In the genomic region with DNA sequence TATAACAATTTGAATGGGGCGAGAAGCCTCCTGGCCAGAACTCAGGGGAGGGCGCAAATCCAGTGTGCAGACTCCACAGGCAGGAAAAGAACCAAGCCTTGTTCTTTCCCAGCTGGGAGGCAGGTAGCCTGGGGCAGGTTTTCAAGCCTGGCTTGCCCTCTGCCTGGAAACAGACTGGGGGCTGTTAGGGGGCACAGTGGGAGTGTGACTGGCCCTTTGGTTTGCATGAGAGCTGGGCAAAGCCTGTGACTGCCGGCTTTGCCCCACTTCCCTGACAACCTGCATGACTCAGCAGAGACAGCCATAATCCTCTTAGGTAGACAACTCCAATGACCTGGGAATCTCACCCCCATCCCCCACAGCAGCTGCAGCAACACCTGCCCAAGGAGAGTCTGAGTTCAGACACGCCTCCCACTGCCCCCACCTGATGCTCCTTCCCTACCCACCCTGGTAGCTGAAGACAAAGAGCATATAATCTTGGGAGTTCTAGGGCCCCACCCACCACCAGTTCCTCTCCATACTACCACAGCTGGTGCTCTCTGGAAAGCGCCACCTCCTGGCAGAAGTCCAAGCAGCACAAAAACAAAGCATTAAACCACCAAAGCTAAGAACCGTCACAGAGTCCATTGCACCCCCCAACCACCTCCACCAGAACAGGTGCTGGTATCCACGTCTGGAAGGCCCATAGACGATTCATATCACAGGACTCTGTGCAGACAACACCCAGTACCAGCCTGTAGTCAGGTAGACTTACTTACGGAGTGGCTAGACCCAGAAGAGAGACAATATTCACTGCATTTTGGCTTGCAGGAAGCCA, we compare ENCODE assay signal across 10 cellular contexts.
DNase-seq lines count a peak whose midpoint lies in the region; TF ChIP-seq lines count a peak whose summit lies in the region.
"Had no signal": no experiment of that assay in that cellular context is flagged by ENCODE, and none has a peak within 500 bp of the region (broad histone marks: within the 10 kb centered on the region; RNA-seq: fewer than 3 reads in every experiment).

No MANE protein-coding gene starts in this region.

- BruUV-seq in MCF 10A (replicated peaks; lab: Mats Ljungman, UMichigan): no TSS peak

- in situ Hi-C loops in transverse colon (cut with MboI; ENCODE audit: low pct_ligation_motif_present in 1 of 4, low pct_unique_long_range_greater_than_20kb in 1 of 4, low sequenced_read_pairs in 3 of 4): no loop called here

- DNase-seq in MCF 10A (ENCODE audit: unreplicated experiment) (peak; percentile 34), breast epithelium (ENCODE audit: low spot score in 2 of 2) (no peak), NCI-H2029 treated with DMSO at 0.1 percent for 48 hours (lab: John Stamatoyannopoulos, UW) (peak; percentile 68), WERI-Rb-1 (peak; percentile 99), transverse colon (peak; percentile 66), NCI-H1930 (lab: John Stamatoyannopoulos, UW) (no peak), T-helper 1 cell (no peak), DMS114 treated with DMSO at 0.1 percent for 48 hours (lab: John Stamatoyannopoulos, UW; ENCODE audit: unreplicated experiment) (no peak)
- DNase-seq: activated effector memory CD4-positive, alpha-beta T cell treated with Interleukin-2 at 50 U/mL for 16 hours; T-helper 2 cell had no signal

- H3K36me3 ChIP-seq in breast epithelium (no peaks in the 10 kb centered on the region), WERI-Rb-1 (no peaks in the 10 kb centered on the region), transverse colon (no peaks in the 10 kb centered on the region)

- CTCF ChIA-PET in MCF 10A (lab: Yijun Ruan, JAX): interaction anchor here (0.6 to 0.8 kb wide), 4 partner anchors 11 to 169 kb away, joined by 3 to 5 read pairs (median 4); no protein-coding TSS in a partner anchor

- WGBS in transverse colon (ENCODE audit: low coverage in 1 of 2), 2 donors: 48 to 80% methylated on average over 1 to 9 of the region's 9 CpGs

- H3K9me3 ChIP-seq in breast epithelium: no peaks in the 10 kb centered on the region
- peaks cover 7% of the 10 kb centered on the region for H3K9me3 ChIP-seq in WERI-Rb-1 (ENCODE audit: severe bottlenecking)
- H3K9me3 ChIP-seq in transverse colon: peaks cover 0 to 7% of the 10 kb centered on the region in 2 donors

- peaks cover 37% of the 10 kb centered on the region for H3K27me3 Mint-ChIP-seq in MCF 10A (ENCODE audit: insufficient read depth, unreplicated experiment)

- H3K4me3 ChIP-seq in breast epithelium (no peak overlapping the region), WERI-Rb-1 (ENCODE audit: low read depth, low read length) (no peak overlapping the region), transverse colon (no peak overlapping the region)

- intact Hi-C loops in MCF 10A (cut with micrococcal nuclease): no loop called here
- intact Hi-C loops in breast epithelium (cut with DNase I; ENCODE audit: low total_unique reads): no loop called here
- intact Hi-C loops in transverse colon (cut with DNase I; ENCODE audit: low total_unique reads): no loop called here

- POLR2A ChIA-PET in MCF 10A (lab: Yijun Ruan, JAX): no interaction called here

- no peak overlapping the region for H3K27ac ChIP-seq in breast epithelium
- H3K27ac ChIP-seq in WERI-Rb-1: peak overlapping the region; percentile 83
- H3K27ac ChIP-seq in transverse colon: no peak overlapping the region

- H3K9me3 Mint-ChIP-seq in MCF 10A (ENCODE audit: unreplicated experiment): no peaks in the 10 kb centered on the region

- H3K4me1 ChIP-seq in breast epithelium (no peaks in the 10 kb centered on the region), transverse colon (no peaks in the 10 kb centered on the region)

- TF ChIP-seq CTCF in MCF 10A (IDR thresholded peaks at IDR 0.05; ENCODE audit: unreplicated experiment) (no peak), breast epithelium (IDR thresholded peaks at IDR 0.05) (no peak), WERI-Rb-1 (IDR thresholded peaks at IDR 0.05; ENCODE audit: low read depth, low read length) (peak; percentile 44), transverse colon (IDR thresholded peaks at IDR 0.05) (peak in 4 of 5 experiments; percentile 14 to 31 (median 26))

- H3K36me3 Mint-ChIP-seq in MCF 10A (ENCODE audit: insufficient read depth, unreplicated experiment): no peaks in the 10 kb centered on the region

- no peak overlapping the region for H3K4me3 Mint-ChIP-seq in MCF 10A (ENCODE audit: unreplicated experiment)

- H3K4me1 Mint-ChIP-seq in MCF 10A (ENCODE audit: insufficient read depth, unreplicated experiment): no peaks in the 10 kb centered on the region

- TF ChIP-seq POLR2A in breast epithelium (IDR thresholded peaks at IDR 0.05): no peak
- TF ChIP-seq POLR2A in transverse colon (IDR thresholded peaks at IDR 0.05): no peak

- no peaks in the 10 kb centered on the region for H3K27me3 ChIP-seq in breast epithelium
- no peaks in the 10 kb centered on the region for H3K27me3 ChIP-seq in WERI-Rb-1 (ENCODE audit: insufficient read depth, low read depth, severe bottlenecking)
- H3K27me3 ChIP-seq in transverse colon: no peaks in the 10 kb centered on the region

- no peak for TF ChIP-seq EP300 in transverse colon (IDR thresholded peaks at IDR 0.05; ENCODE audit: low read depth)

- no peak overlapping the region for H3K27ac Mint-ChIP-seq in MCF 10A (ENCODE audit: low read depth, unreplicated experiment)

Comparison
In these comparisons a context has a peak if more than half of its experiments do, and no peak if none do; other contexts are left out.
1. DNase-seq: peak in MCF 10A (single experiment), NCI-H2029 treated with DMSO at 0.1 percent for 48 hours (single experiment), WERI-Rb-1 (single experiment) and transverse colon (single experiment); none in breast epithelium (0 of 2), NCI-H1930 (0 of 2), T-helper 1 cell (0 of 5) and DMS114 treated with DMSO at 0.1 percent for 48 hours (single experiment).
2. CTCF ChIP-seq: peak in WERI-Rb-1 (single experiment) and transverse colon (4 of 5); none in MCF 10A (single experiment) and breast epithelium (0 of 3).